Comparison of ENCODE assay signal across 16 cellular contexts in genomic region chr11:47667555-47667954, GRCh38. TPM values are rescaled to one million over a fixed set of nuclear protein-coding genes. Genes with fewer than 3 reads are reported as not detected.
"Had no signal": no experiment of that assay in that cellular context is flagged by ENCODE, and none has a peak within 500 bp of the region (broad histone marks: within the 10 kb centered on the region; RNA-seq: fewer than 3 reads in every experiment).

No MANE protein-coding gene starts in this region.

- H3K9me3 Mint-ChIP-seq: immature natural killer cell; naive thymus-derived CD4-positive, alpha-beta T cell; neural progenitor cell had no signal

- DNase-seq: cortex of kidney; effector CD8-positive, alpha-beta T cell; gastrocnemius medialis; glutamatergic neuron; immature natural killer cell; left colon; left ventricle myocardium superior; mesendoderm; naive thymus-derived CD4-positive, alpha-beta T cell; nucleus accumbens; stimulated activated CD4-positive, alpha-beta T cell treated with anti-CD3 and anti-CD28 coated beads, Interleukin-12 subunit alpha, Interleukin-12 subunit beta, amount 100 ng/mL, for 4 hours; stimulated activated naive CD4-positive, alpha-beta T cell; stomach; transverse colon had no signal

- H3K27ac Mint-ChIP-seq: immature natural killer cell; naive thymus-derived CD4-positive, alpha-beta T cell; neural progenitor cell had no signal

- H3K27me3 Mint-ChIP-seq: naive thymus-derived CD4-positive, alpha-beta T cell had no signal

- H3K4me3 Mint-ChIP-seq: immature natural killer cell; naive thymus-derived CD4-positive, alpha-beta T cell; neural progenitor cell had no signal

- ATAC-seq: gastrocnemius medialis; left colon; left ventricle myocardium superior; naive thymus-derived CD4-positive, alpha-beta T cell had no signal

- H3K4me1 Mint-ChIP-seq: immature natural killer cell had no signal

- H3K36me3 Mint-ChIP-seq: naive thymus-derived CD4-positive, alpha-beta T cell; neural progenitor cell had no signal

RNA-seq across cellular contexts. Expression of gene AGBL2, which starts 47.6 kb away (rescaled TPM):
- total RNA-seq: gastrocnemius medialis, right atrium auricular region had no signal
